ENCODE assay signal across 8 cellular contexts in the genomic region with DNA sequence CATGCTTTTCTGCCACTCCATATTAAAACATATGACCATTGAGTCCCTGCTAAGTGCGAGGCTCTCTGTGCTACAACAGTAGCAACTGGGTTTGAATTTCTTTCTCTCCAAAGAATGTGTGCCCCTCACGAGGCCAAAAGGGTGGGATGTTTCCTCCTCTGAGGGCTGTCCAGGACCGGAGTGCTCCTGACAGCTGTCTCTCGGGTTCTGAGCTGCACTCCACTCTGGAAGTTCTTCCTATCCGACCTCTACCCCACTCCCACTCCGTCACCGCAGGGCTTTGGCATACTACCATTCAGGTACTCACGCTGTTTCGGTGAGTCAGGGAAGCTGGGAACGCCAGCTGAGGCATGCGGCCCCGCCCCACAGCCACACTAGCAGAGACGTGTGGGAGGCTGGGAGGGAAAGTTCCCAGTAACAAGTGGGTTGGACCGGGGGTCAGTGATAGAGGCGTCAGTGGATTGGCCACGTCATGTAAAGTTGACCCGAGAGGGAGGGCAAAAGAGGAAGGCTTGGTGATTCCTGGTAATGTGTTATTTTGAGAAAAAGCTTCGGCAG. TPM values are rescaled to one million over a fixed set of nuclear protein-coding genes. Genes with fewer than 3 reads are reported as not detected.
A peak's percentile ranks its signal among the peaks of the same experiment; 100 is the strongest.
DNase-seq lines count a peak whose midpoint lies in the region; ATAC-seq, FAIRE-seq and TF ChIP-seq lines count a peak whose summit lies in the region.

No MANE protein-coding gene starts in this region.

- no peaks in the 10 kb centered on the region for H3K9me3 Mint-ChIP-seq in astrocyte (ENCODE audit: unreplicated experiment)

- H3K27ac ChIP-seq in astrocyte (ENCODE audit: low read depth, low read length), result peak overlapping the region; percentile 100

- peak overlapping the region; percentile 83 for H2AFZ ChIP-seq in astrocyte (ENCODE audit: low read depth, low read length)

- in situ Hi-C loops in G401 (cut with HindIII; ENCODE audit: low sequenced_read_pairs), result no loop called here

- H3K4me3 ChIP-seq in astrocyte (ENCODE audit: insufficient read depth, low read depth, low read length), result peak overlapping the region; percentile 85

- H3K36me3 Mint-ChIP-seq in astrocyte (ENCODE audit: low read depth, unreplicated experiment), result peaks cover 10% of the 10 kb centered on the region

- H3K9me3 ChIP-seq in astrocyte (ENCODE audit: insufficient read depth, low read depth, low read length), result no peaks in the 10 kb centered on the region

- no peaks in the 10 kb centered on the region for H3K27me3 Mint-ChIP-seq in astrocyte (ENCODE audit: low read depth, unreplicated experiment)

- ATAC-seq in GM21390 (IDR thresholded peaks at IDR 0.05; ENCODE audit: unreplicated experiment) (no peak), GM18511 (IDR thresholded peaks at IDR 0.05; ENCODE audit: unreplicated experiment) (no peak)

- H3K9ac ChIP-seq in astrocyte (ENCODE audit: low read length), result peak overlapping the region; percentile 99

- H3K4me2 ChIP-seq in astrocyte (ENCODE audit: low read length), result peak overlapping the region; percentile 99

- DNase-seq in G401 (ENCODE audit: low spot score), result peak; percentile 54
- DNase-seq in LHCN-M2 (ENCODE audit: low read depth), result peak; percentile 92
- peak; percentile 52 for DNase-seq in SKM-1 treated with dmso at 0.1 percent for 144 hours (lab: John Stamatoyannopoulos, UW; ENCODE audit: unreplicated experiment)
- DNase-seq in astrocyte (ENCODE audit: low read depth), result peak; percentile 98
- DNase-seq in hippocampal formation (lab: John Stamatoyannopoulos, UW), result peak; percentile 28 to 31
- peak; percentile 74 for DNase-seq in putamen (ENCODE audit: low spot score)

- TF ChIP-seq CTCF in astrocyte (IDR thresholded peaks at IDR 0.05; ENCODE audit: insufficient read depth, low read depth, low read length), result no peak

- peaks cover 10% of the 10 kb centered on the region for H4K20me1 ChIP-seq in astrocyte (ENCODE audit: insufficient read depth, low read length)

- H3K36me3 ChIP-seq in astrocyte (ENCODE audit: insufficient read depth, low read length), result peaks cover 3% of the 10 kb centered on the region

- H3K4me1 Mint-ChIP-seq in astrocyte (ENCODE audit: low read depth, unreplicated experiment), result peaks cover 32% of the 10 kb centered on the region

- peak overlapping the region; percentile 92 for H3K4me3 Mint-ChIP-seq in astrocyte (ENCODE audit: unreplicated experiment)

- peaks cover 30% of the 10 kb centered on the region for H3K79me2 ChIP-seq in astrocyte (ENCODE audit: insufficient read depth, low read length)

- H3K27me3 ChIP-seq in astrocyte (ENCODE audit: insufficient read depth, low read length), result no peaks in the 10 kb centered on the region

- H3K4me1 ChIP-seq in astrocyte (ENCODE audit: insufficient read depth, low read length), result peaks cover 24% of the 10 kb centered on the region

- H3K27ac Mint-ChIP-seq in astrocyte (ENCODE audit: unreplicated experiment), result peak overlapping the region; percentile 99

- no peak for FAIRE-seq in astrocyte (lab: Jason Lieb, UNC)

RNA-seq across cellular contexts. Expression of a gene that starts 0.7 kb away (rescaled TPM):
- total RNA-seq in G401 (2014; rRNA removed; shearing (Covaris generic)), result 15.9 and 19.8 TPM in 2 replicates
- total RNA-seq in LHCN-M2 (2014; rRNA removed) (24.7 and 31.8 TPM in 2 replicates), astrocyte (22.8 and 25.4 TPM in 2 replicates)
- 32.2 TPM for polyA plus RNA-seq in LHCN-M2 (2012)

RNA-seq across cellular contexts. Expression of a gene that starts 5.4 kb away (rescaled TPM):
- 83.3 and 104 TPM in 2 replicates for total RNA-seq in G401 (2014; rRNA removed; shearing (Covaris generic))
- 86.9 and 101 TPM in 2 replicates for total RNA-seq in LHCN-M2 (2014; rRNA removed)
- polyA plus RNA-seq in LHCN-M2 (2012), result 144 TPM
- 31.0 and 36.2 TPM in 2 replicates for total RNA-seq in astrocyte

RNA-seq across cellular contexts. Expression of a gene that starts 7.3 kb away (rescaled TPM):
- 2.8 and 5.3 TPM in 2 replicates for total RNA-seq in G401 (2014; rRNA removed; shearing (Covaris generic))
- total RNA-seq in LHCN-M2 (2014; rRNA removed), result 0.23 TPM in 1 of 2 replicates, not detected in the other
- 0.21 TPM for polyA plus RNA-seq in LHCN-M2 (2012)
- 11.3 and 16.4 TPM in 2 replicates for total RNA-seq in astrocyte

RNA-seq across cellular contexts. Expression of a gene that starts 38.2 kb away (rescaled TPM):
- 177 and 223 TPM in 2 replicates for total RNA-seq in G401 (2014; rRNA removed; shearing (Covaris generic))
- total RNA-seq in LHCN-M2 (2014; rRNA removed) (95.3 and 96.7 TPM in 2 replicates), astrocyte (161 TPM in 2 replicates)
- polyA plus RNA-seq in LHCN-M2 (2012), result 306 TPM

RNA-seq across cellular contexts. Expression of a gene that starts 38.7 kb away (rescaled TPM):
- 0.14 and 0.37 TPM in 2 replicates for total RNA-seq in G401 (2014; rRNA removed; shearing (Covaris generic))
- 3.1 and 3.3 TPM in 2 replicates for total RNA-seq in LHCN-M2 (2014; rRNA removed)
- 2.5 TPM for polyA plus RNA-seq in LHCN-M2 (2012)
- 13.2 and 13.6 TPM in 2 replicates for total RNA-seq in astrocyte

Comparison
In these comparisons a context has a peak if more than half of its experiments do, and no peak if none do; other contexts are left out.
1. DNase-seq: peak in every context shown above with its lines; median percentile 98 in astrocyte; 92 in LHCN-M2; 74 in putamen; 54 in G401; 52 in SKM-1 treated with dmso at 0.1 percent for 144 hours; 30 in hippocampal formation.